In the genomic region with DNA sequence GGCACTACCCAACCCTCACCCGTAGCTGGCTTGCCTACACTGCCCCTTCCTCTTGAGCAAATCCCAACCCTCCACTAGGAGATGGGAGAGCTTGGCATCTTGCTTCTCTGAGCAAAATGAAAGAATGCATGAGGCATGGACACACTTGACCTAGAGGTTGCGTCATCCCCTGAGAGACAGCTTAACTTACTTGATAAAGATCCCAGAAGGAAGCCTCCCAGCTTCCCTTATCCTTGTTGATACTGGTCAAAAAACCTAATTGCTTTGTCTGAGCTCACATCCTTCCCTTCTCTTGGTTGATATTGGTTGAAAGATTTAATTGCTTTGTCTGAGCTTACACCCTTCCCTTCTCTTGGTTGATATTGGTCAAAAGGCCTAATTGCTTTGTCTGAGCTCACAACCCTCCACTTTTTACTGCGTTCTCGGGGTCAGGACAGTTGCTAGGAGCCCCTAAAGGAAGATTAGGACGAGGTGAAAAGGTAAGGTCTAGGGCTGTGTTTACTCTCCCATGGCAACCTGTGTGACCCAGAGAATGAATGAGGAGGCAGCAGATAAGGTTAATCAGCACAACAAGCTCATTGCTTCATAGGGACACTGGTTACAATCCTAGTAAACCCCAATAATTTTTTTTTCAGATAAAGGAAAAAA, we compare ENCODE assay signal across 1 cellular context.
TF ChIP-seq lines count a peak whose summit lies in the region.

No MANE protein-coding gene starts in this region.

TF ChIP-seq in K562, 482 proteins besides CTCF, POLR2A, EP300 and RAD21 (continued from another document and continues in another):
- TF ChIP-seq, protein P1, sequence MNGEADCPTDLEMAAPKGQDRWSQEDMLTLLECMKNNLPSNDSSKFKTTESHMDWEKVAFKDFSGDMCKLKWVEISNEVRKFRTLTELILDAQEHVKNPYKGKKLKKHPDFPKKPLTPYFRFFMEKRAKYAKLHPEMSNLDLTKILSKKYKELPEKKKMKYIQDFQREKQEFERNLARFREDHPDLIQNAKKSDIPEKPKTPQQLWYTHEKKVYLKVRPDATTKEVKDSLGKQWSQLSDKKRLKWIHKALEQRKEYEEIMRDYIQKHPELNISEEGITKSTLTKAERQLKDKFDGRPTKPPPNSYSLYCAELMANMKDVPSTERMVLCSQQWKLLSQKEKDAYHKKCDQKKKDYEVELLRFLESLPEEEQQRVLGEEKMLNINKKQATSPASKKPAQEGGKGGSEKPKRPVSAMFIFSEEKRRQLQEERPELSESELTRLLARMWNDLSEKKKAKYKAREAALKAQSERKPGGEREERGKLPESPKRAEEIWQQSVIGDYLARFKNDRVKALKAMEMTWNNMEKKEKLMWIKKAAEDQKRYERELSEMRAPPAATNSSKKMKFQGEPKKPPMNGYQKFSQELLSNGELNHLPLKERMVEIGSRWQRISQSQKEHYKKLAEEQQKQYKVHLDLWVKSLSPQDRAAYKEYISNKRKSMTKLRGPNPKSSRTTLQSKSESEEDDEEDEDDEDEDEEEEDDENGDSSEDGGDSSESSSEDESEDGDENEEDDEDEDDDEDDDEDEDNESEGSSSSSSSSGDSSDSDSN (IDR thresholded peaks at IDR 0.05; ENCODE audit: borderline replicate concordance in 1 of 2, low read depth in 2 of 2, low read length in 2 of 2), result no peak
- no peak for TF ChIP-seq SP2 (IDR thresholded peaks at IDR 0.05; ENCODE audit: extremely low read depth, low read depth, low read length, poor library complexity, severe bottlenecking)
- no peak for TF ChIP-seq ILF3 (IDR thresholded peaks at IDR 0.05; ENCODE audit: borderline replicate concordance)
- no peak for TF ChIP-seq U2AF2 (optimal IDR thresholded peaks at IDR 0.05; ENCODE audit: low read depth, low read length)
- no peak for TF ChIP-seq ZNF707 (CRISPR knock-in tag; conservative IDR thresholded peaks at IDR 0.05)
- no peak for TF ChIP-seq SREBF2 (CRISPR knock-in tag; IDR thresholded peaks at IDR 0.05)
- TF ChIP-seq CAMTA2 (CRISPR knock-in tag; conservative IDR thresholded peaks at IDR 0.05), result no peak
- TF ChIP-seq, protein P2, sequence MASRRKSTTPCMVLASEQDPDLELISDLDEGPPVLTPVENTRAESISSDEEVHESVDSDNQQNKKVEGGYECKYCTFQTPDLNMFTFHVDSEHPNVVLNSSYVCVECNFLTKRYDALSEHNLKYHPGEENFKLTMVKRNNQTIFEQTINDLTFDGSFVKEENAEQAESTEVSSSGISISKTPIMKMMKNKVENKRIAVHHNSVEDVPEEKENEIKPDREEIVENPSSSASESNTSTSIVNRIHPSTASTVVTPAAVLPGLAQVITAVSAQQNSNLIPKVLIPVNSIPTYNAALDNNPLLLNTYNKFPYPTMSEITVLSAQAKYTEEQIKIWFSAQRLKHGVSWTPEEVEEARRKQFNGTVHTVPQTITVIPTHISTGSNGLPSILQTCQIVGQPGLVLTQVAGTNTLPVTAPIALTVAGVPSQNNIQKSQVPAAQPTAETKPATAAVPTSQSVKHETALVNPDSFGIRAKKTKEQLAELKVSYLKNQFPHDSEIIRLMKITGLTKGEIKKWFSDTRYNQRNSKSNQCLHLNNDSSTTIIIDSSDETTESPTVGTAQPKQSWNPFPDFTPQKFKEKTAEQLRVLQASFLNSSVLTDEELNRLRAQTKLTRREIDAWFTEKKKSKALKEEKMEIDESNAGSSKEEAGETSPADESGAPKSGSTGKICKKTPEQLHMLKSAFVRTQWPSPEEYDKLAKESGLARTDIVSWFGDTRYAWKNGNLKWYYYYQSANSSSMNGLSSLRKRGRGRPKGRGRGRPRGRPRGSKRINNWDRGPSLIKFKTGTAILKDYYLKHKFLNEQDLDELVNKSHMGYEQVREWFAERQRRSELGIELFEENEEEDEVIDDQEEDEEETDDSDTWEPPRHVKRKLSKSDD (conservative IDR thresholded peaks at IDR 0.05; ENCODE audit: low read length), result no peak
- no peak for TF ChIP-seq GABPB1 (CRISPR knock-in tag; IDR thresholded peaks at IDR 0.05)
- no peak for TF ChIP-seq CBFA2T3 (IDR thresholded peaks at IDR 0.05)
- no peak for TF ChIP-seq RFX7 (CRISPR knock-in tag; IDR thresholded peaks at IDR 0.05)
- peak; percentile 94 for TF ChIP-seq ATF7 (IDR thresholded peaks at IDR 0.05)
- no peak for TF ChIP-seq ZNF561 (CRISPR knock-in tag; conservative IDR thresholded peaks at IDR 0.05)
- TF ChIP-seq KLF1 (tag; IDR thresholded peaks at IDR 0.05), result no peak
- TF ChIP-seq XRCC4 (IDR thresholded peaks at IDR 0.05; ENCODE audit: extremely low read depth, insufficient read depth, insufficient read length), result no peak
- no peak for TF ChIP-seq TRIM28 (IDR thresholded peaks at IDR 0.05)
- TF ChIP-seq ZNF133 (CRISPR knock-in tag; IDR thresholded peaks at IDR 0.05), result no peak
- TF ChIP-seq, protein P3, sequence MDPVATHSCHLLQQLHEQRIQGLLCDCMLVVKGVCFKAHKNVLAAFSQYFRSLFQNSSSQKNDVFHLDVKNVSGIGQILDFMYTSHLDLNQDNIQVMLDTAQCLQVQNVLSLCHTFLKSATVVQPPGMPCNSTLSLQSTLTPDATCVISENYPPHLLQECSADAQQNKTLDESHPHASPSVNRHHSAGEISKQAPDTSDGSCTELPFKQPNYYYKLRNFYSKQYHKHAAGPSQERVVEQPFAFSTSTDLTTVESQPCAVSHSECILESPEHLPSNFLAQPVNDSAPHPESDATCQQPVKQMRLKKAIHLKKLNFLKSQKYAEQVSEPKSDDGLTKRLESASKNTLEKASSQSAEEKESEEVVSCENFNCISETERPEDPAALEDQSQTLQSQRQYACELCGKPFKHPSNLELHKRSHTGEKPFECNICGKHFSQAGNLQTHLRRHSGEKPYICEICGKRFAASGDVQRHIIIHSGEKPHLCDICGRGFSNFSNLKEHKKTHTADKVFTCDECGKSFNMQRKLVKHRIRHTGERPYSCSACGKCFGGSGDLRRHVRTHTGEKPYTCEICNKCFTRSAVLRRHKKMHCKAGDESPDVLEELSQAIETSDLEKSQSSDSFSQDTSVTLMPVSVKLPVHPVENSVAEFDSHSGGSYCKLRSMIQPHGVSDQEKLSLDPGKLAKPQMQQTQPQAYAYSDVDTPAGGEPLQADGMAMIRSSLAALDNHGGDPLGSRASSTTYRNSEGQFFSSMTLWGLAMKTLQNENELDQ (CRISPR knock-in tag; IDR thresholded peaks at IDR 0.05; ENCODE audit: borderline replicate concordance), result no peak
- TF ChIP-seq, protein P4, sequence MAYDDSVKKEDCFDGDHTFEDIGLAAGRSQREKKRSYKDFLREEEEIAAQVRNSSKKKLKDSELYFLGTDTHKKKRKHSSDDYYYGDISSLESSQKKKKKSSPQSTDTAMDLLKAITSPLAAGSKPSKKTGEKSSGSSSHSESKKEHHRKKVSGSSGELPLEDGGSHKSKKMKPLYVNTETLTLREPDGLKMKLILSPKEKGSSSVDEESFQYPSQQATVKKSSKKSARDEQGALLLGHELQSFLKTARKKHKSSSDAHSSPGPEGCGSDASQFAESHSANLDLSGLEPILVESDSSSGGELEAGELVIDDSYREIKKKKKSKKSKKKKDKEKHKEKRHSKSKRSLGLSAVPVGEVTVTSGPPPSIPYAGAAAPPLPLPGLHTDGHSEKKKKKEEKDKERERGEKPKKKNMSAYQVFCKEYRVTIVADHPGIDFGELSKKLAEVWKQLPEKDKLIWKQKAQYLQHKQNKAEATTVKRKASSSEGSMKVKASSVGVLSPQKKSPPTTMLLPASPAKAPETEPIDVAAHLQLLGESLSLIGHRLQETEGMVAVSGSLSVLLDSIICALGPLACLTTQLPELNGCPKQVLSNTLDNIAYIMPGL (CRISPR knock-in tag; IDR thresholded peaks at IDR 0.05), result no peak
- no peak for TF ChIP-seq PYGO2 (tag; IDR thresholded peaks at IDR 0.05)
- TF ChIP-seq, protein P5, sequence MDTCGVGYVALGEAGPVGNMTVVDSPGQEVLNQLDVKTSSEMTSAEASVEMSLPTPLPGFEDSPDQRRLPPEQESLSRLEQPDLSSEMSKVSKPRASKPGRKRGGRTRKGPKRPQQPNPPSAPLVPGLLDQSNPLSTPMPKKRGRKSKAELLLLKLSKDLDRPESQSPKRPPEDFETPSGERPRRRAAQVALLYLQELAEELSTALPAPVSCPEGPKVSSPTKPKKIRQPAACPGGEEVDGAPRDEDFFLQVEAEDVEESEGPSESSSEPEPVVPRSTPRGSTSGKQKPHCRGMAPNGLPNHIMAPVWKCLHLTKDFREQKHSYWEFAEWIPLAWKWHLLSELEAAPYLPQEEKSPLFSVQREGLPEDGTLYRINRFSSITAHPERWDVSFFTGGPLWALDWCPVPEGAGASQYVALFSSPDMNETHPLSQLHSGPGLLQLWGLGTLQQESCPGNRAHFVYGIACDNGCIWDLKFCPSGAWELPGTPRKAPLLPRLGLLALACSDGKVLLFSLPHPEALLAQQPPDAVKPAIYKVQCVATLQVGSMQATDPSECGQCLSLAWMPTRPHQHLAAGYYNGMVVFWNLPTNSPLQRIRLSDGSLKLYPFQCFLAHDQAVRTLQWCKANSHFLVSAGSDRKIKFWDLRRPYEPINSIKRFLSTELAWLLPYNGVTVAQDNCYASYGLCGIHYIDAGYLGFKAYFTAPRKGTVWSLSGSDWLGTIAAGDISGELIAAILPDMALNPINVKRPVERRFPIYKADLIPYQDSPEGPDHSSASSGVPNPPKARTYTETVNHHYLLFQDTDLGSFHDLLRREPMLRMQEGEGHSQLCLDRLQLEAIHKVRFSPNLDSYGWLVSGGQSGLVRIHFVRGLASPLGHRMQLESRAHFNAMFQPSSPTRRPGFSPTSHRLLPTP (IDR thresholded peaks at IDR 0.05; ENCODE audit: borderline replicate concordance, extremely low read depth, insufficient read length), result no peak
- TF ChIP-seq, protein P6, sequence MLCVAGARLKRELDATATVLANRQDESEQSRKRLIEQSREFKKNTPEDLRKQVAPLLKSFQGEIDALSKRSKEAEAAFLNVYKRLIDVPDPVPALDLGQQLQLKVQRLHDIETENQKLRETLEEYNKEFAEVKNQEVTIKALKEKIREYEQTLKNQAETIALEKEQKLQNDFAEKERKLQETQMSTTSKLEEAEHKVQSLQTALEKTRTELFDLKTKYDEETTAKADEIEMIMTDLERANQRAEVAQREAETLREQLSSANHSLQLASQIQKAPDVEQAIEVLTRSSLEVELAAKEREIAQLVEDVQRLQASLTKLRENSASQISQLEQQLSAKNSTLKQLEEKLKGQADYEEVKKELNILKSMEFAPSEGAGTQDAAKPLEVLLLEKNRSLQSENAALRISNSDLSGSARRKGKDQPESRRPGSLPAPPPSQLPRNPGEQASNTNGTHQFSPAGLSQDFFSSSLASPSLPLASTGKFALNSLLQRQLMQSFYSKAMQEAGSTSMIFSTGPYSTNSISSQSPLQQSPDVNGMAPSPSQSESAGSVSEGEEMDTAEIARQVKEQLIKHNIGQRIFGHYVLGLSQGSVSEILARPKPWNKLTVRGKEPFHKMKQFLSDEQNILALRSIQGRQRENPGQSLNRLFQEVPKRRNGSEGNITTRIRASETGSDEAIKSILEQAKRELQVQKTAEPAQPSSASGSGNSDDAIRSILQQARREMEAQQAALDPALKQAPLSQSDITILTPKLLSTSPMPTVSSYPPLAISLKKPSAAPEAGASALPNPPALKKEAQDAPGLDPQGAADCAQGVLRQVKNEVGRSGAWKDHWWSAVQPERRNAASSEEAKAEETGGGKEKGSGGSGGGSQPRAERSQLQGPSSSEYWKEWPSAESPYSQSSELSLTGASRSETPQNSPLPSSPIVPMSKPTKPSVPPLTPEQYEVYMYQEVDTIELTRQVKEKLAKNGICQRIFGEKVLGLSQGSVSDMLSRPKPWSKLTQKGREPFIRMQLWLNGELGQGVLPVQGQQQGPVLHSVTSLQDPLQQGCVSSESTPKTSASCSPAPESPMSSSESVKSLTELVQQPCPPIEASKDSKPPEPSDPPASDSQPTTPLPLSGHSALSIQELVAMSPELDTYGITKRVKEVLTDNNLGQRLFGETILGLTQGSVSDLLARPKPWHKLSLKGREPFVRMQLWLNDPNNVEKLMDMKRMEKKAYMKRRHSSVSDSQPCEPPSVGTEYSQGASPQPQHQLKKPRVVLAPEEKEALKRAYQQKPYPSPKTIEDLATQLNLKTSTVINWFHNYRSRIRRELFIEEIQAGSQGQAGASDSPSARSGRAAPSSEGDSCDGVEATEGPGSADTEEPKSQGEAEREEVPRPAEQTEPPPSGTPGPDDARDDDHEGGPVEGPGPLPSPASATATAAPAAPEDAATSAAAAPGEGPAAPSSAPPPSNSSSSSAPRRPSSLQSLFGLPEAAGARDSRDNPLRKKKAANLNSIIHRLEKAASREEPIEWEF (CRISPR knock-in tag; IDR thresholded peaks at IDR 0.05), result no peak
- TF ChIP-seq ZC3H11A (IDR thresholded peaks at IDR 0.05; ENCODE audit: low read depth, low read length), result no peak
- TF ChIP-seq KDM4B (IDR thresholded peaks at IDR 0.05; ENCODE audit: borderline replicate concordance in 2 of 2, low read depth in 1 of 2), result no peak
- TF ChIP-seq MTA2 (IDR thresholded peaks at IDR 0.05; ENCODE audit: low read depth), result no peak
- TF ChIP-seq, protein P7, sequence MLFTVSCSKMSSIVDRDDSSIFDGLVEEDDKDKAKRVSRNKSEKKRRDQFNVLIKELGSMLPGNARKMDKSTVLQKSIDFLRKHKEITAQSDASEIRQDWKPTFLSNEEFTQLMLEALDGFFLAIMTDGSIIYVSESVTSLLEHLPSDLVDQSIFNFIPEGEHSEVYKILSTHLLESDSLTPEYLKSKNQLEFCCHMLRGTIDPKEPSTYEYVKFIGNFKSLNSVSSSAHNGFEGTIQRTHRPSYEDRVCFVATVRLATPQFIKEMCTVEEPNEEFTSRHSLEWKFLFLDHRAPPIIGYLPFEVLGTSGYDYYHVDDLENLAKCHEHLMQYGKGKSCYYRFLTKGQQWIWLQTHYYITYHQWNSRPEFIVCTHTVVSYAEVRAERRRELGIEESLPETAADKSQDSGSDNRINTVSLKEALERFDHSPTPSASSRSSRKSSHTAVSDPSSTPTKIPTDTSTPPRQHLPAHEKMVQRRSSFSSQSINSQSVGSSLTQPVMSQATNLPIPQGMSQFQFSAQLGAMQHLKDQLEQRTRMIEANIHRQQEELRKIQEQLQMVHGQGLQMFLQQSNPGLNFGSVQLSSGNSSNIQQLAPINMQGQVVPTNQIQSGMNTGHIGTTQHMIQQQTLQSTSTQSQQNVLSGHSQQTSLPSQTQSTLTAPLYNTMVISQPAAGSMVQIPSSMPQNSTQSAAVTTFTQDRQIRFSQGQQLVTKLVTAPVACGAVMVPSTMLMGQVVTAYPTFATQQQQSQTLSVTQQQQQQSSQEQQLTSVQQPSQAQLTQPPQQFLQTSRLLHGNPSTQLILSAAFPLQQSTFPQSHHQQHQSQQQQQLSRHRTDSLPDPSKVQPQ (CRISPR knock-in tag; IDR thresholded peaks at IDR 0.05; ENCODE audit: borderline replicate concordance), result no peak
- no peak for TF ChIP-seq ELF4 (CRISPR knock-in tag; IDR thresholded peaks at IDR 0.05)
- no peak for TF ChIP-seq MAFK (IDR thresholded peaks at IDR 0.05; ENCODE audit: low read length)
- TF ChIP-seq, protein P8, sequence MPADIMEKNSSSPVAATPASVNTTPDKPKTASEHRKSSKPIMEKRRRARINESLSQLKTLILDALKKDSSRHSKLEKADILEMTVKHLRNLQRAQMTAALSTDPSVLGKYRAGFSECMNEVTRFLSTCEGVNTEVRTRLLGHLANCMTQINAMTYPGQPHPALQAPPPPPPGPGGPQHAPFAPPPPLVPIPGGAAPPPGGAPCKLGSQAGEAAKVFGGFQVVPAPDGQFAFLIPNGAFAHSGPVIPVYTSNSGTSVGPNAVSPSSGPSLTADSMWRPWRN (IDR thresholded peaks at IDR 0.05; ENCODE audit: low read depth), result peak; percentile 49; the same call in 1 of the 2 replicates
- TF ChIP-seq, protein P9, sequence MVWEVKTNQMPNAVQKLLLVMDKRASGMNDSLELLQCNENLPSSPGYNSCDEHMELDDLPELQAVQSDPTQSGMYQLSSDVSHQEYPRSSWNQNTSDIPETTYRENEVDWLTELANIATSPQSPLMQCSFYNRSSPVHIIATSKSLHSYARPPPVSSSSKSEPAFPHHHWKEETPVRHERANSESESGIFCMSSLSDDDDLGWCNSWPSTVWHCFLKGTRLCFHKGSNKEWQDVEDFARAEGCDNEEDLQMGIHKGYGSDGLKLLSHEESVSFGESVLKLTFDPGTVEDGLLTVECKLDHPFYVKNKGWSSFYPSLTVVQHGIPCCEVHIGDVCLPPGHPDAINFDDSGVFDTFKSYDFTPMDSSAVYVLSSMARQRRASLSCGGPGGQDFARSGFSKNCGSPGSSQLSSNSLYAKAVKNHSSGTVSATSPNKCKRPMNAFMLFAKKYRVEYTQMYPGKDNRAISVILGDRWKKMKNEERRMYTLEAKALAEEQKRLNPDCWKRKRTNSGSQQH (CRISPR knock-in tag; IDR thresholded peaks at IDR 0.05), result no peak
- TF ChIP-seq YBX1 (IDR thresholded peaks at IDR 0.05), result no peak
- TF ChIP-seq EP400 (IDR thresholded peaks at IDR 0.05), result peak; percentile 51; the same call in 1 of the 2 replicates
